ENCODE assay signal across 8 cellular contexts in genomic region chr5:149141224-149141956, GRCh38. TPM values are rescaled to one million over a fixed set of nuclear protein-coding genes. Genes with fewer than 3 reads are reported as not detected.
DNase-seq lines count a peak whose midpoint lies in the region; ATAC-seq, FAIRE-seq and TF ChIP-seq lines count a peak whose summit lies in the region.

Gene ABLIM3 (plus strand): TSS chr5:149141493. CDS start chr5:149142096, 603 bp downstream.

- CTCF ChIA-PET in A549 (lab: Yijun Ruan, JAX) = interaction anchor here (0.6 to 10.2 kb wide), 45 partner anchors 10 to 618 kb away, joined by 3 to 149 read pairs (median 7); no protein-coding TSS in a partner anchor

- peak within 1 kb of the TSS; percentile 69 to 83 for H3K27ac ChIP-seq in A549

- peak within 1 kb of the TSS; percentile 65 for H3K4me3 ChIP-seq in A549

- DNase-seq in A549 (ENCODE audit: low read depth in 1 of 2, low spot score in 1 of 2) = peak; percentile 74 to 88
- DNase-seq in NCI-H774 (lab: John Stamatoyannopoulos, UW) = peak; percentile 29
- peak; percentile 63 for DNase-seq in activated T-cell treated with anti-CD3 and anti-CD28 coated beads for 24 hours (ENCODE audit: low read depth)
- DNase-seq in epidermal melanocyte (ENCODE audit: insufficient read length, low spot score) = peak; percentile 65
- peak; percentile 51 for DNase-seq in middle frontal gyrus (ENCODE audit: extremely low spot score, low spot score)
- DNase-seq in stimulated activated CD8-positive, alpha-beta memory T cell treated with anti-CD3 and anti-CD28 coated beads, Interleukin-15, amount 100 ng/mL, for 48 hours (ENCODE audit: low read depth in 2 of 2) = peak; percentile 46 to 57

- ATAC-seq in A549 = peak; percentile 92 to 96
- ATAC-seq in GM18511 (IDR thresholded peaks at IDR 0.05; ENCODE audit: unreplicated experiment) = peak; percentile 97
- peak; percentile 96 for ATAC-seq in HG03064 (IDR thresholded peaks at IDR 0.05; ENCODE audit: low read depth, unreplicated experiment)

- no peak for FAIRE-seq in A549 (lab: Jason Lieb, UNC)

- WGBS in A549 (ENCODE audit: missing lambda C conversion rate) = 7% methylated on average over 38 of the region's 54 CpGs

- H3K4me1 ChIP-seq in A549 = peaks cover 12% of the 10 kb centered on the region; the same call in 1 of the 3 replicates

- peak within 1 kb of the TSS; percentile 96 for H3K4me2 ChIP-seq in A549

- no peak for TF ChIP-seq EP300 in A549 (IDR thresholded peaks at IDR 0.05)

- TF ChIP-seq RAD21 in A549 (conservative IDR thresholded peaks at IDR 0.05 in 1 of 2, IDR thresholded peaks at IDR 0.05 in 1 of 2) = peak; percentile 50 to 77; a peak in 4 of 5 replicates

- TF ChIP-seq CTCF in A549 (IDR thresholded peaks at IDR 0.05) = peak; percentile 92

- no peak for TF ChIP-seq POLR2A in A549 (IDR thresholded peaks at IDR 0.05; ENCODE audit: low read length)

- POLR2A ChIA-PET in A549 (lab: Yijun Ruan, JAX) = interaction anchor here (1.1 kb wide), 1 partner anchor 88 kb away, joined by 4 read pairs; no protein-coding TSS in a partner anchor

- peaks cover 6% of the 10 kb centered on the region; the same call in 1 of the 3 replicates for H3K9me3 ChIP-seq in A549

TF ChIP-seq in A549, 52 proteins besides CTCF, POLR2A, EP300 and RAD21:
- TF ChIP-seq HOXB5 (CRISPR knock-in tag; IDR thresholded peaks at IDR 0.05) = 0 out of 2 replicates have a peak, but pooled peaks have one; percentile 49
- TF ChIP-seq MAX (IDR thresholded peaks at IDR 0.05) = peak; percentile 99
- no peak for TF ChIP-seq MYC (IDR thresholded peaks at IDR 0.05; ENCODE audit: borderline replicate concordance, low read length)
- no peak for TF ChIP-seq FOSB (CRISPR knock-in tag; IDR thresholded peaks at IDR 0.05)
- no peak for TF ChIP-seq JUN (IDR thresholded peaks at IDR 0.05)
- TF ChIP-seq ZC3H11A (IDR thresholded peaks at IDR 0.05) = no peak
- peak; percentile 46 for TF ChIP-seq RNF2 (IDR thresholded peaks at IDR 0.05; ENCODE audit: borderline replicate concordance, low read depth)
- TF ChIP-seq POLR2AphosphoS2 (conservative IDR thresholded peaks at IDR 0.05; ENCODE audit: low read length) = no peak
- no peak for TF ChIP-seq HEYL (CRISPR knock-in tag; IDR thresholded peaks at IDR 0.05)
- peak; percentile 59; the same call in 1 of the 2 replicates for TF ChIP-seq HDAC2 (IDR thresholded peaks at IDR 0.05)
- TF ChIP-seq FOSL2 (IDR thresholded peaks at IDR 0.05) = no peak
- no peak for TF ChIP-seq FOSL2 (CRISPR knock-in tag; IDR thresholded peaks at IDR 0.05)
- no peak for TF ChIP-seq USF2 (IDR thresholded peaks at IDR 0.05)
- TF ChIP-seq RFX5 (IDR thresholded peaks at IDR 0.05) = no peak
- TF ChIP-seq SMC3 (IDR thresholded peaks at IDR 0.05) = peak; percentile 89
- no peak for TF ChIP-seq RARB (CRISPR knock-in tag; IDR thresholded peaks at IDR 0.05)
- no peak for TF ChIP-seq HES2 (IDR thresholded peaks at IDR 0.05)
- TF ChIP-seq RCOR1 (IDR thresholded peaks at IDR 0.05; ENCODE audit: low read depth, low read length) = no peak
- no peak for TF ChIP-seq CHD4 (IDR thresholded peaks at IDR 0.05; ENCODE audit: borderline replicate concordance)
- TF ChIP-seq EHF (CRISPR knock-in tag; IDR thresholded peaks at IDR 0.05) = no peak
- TF ChIP-seq TFCP2L1 (CRISPR knock-in tag; IDR thresholded peaks at IDR 0.05) = 0 out of 2 replicates have a peak, but pooled peaks have one; percentile 56
- peak; percentile 98 for TF ChIP-seq E2F6 (IDR thresholded peaks at IDR 0.05; ENCODE audit: borderline replicate concordance, low read depth)

RNA-seq across cellular contexts. Expression of gene ABLIM3, which starts in this region (rescaled TPM):
- polyA plus RNA-seq in A549 (2011; rRNA removed) = 2.7 and 3.5 TPM in 2 replicates
- 2.0 and 2.4 TPM in 2 replicates for polyA plus RNA-seq in A549 (2012; cell fraction: cytosol; rRNA removed)
- 3.5 and 4.4 TPM in 2 replicates for polyA plus RNA-seq in A549 (2012; cell fraction: nucleus; rRNA removed)
- 3.0 to 4.0 TPM (median 3.6 TPM) in 3 replicates for polyA plus RNA-seq in A549 (2017; fragmentation: RNase III; extraction: RNeasy Plus Mini Kit Qiagen cat#74134 plus additional on column Dnase treatment)
- 6.4 and 7.7 TPM in 2 replicates for polyA minus RNA-seq in A549 (2011; rRNA and poly(A)+ RNA removed)

Comparison
In these comparisons a context has a peak if more than half of its experiments do, and no peak if none do; other contexts are left out.
1. Peak in every context shown above with its lines: DNase-seq, ATAC-seq, H3K4me3 ChIP-seq and H3K27ac ChIP-seq.
2. DNase-seq: peak in every context shown above with its lines; median percentile 81 in A549; 65 in epidermal melanocyte; 63 in activated T-cell treated with anti-CD3 and anti-CD28 coated beads for 24 hours; 52 in stimulated activated CD8-positive, alpha-beta memory T cell treated with anti-CD3 and anti-CD28 coated beads, Interleukin-15, amount 100 ng/mL, for 48 hours; 51 in middle frontal gyrus; 29 in NCI-H774.